In the genomic region with DNA sequence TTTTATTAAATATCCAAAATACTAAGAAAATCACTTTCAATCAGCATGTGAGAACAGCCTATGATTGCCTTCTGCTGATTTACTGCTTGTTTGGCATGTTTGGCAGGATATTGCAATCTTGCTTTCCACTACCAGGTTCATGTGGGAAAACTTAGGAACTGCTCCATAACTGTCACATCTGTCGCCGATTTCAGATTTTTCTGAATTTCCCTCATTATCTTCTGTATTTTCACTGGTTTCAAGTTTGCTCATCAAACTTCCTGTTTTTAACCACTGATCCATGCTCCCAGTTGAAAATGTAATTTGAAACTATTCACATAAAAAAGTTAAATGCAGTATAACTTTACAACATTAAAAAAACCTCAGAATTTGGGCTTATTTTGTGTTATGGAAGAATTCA, we compare ENCODE assay signal across 14 cellular contexts.
DNase-seq lines count a peak whose midpoint lies in the region; FAIRE-seq and TF ChIP-seq lines count a peak whose summit lies in the region.
"Had no signal": no experiment of that assay in that cellular context is flagged by ENCODE, and none has a peak within 500 bp of the region (broad histone marks: within the 10 kb centered on the region; RNA-seq: fewer than 3 reads in every experiment).

No MANE protein-coding gene starts in this region.

- peak overlapping the region; percentile 72 for H2AFZ ChIP-seq in keratinocyte (ENCODE audit: control insufficient read depth, low read length)
- H2AFZ ChIP-seq: parathyroid adenoma had no signal

- H4K20me1 ChIP-seq in keratinocyte (ENCODE audit: control insufficient read depth, extremely low read depth, insufficient read depth, low read length) = no peaks in the 10 kb centered on the region

- H3K79me2 ChIP-seq in keratinocyte (ENCODE audit: control insufficient read depth, insufficient read depth, low read length) = no peaks in the 10 kb centered on the region
- H3K79me2 ChIP-seq: parathyroid adenoma had no signal

- H3K4me3 ChIP-seq in SK-N-MC = peak overlapping the region; percentile 63
- no peak overlapping the region for H3K4me3 ChIP-seq in keratinocyte (ENCODE audit: control insufficient read depth in 2 of 3, extremely low read depth in 1 of 3, insufficient read depth in 2 of 3, low read depth in 1 of 3, low read length in 3 of 3)
- H3K4me3 ChIP-seq: transverse colon had no signal

- DNase-seq in AML-193 (lab: John Stamatoyannopoulos, UW) = peak; percentile 31 to 38
- no peak for DNase-seq in GM19239 (ENCODE audit: insufficient read length, low spot score)
- peak; percentile 53 for DNase-seq in SK-N-MC (ENCODE audit: low read depth, low spot score)
- no peak for DNase-seq in keratinocyte (ENCODE audit: low read depth, low spot score)
- DNase-seq in NCI-H1930 (lab: John Stamatoyannopoulos, UW) = no peak
- no peak for DNase-seq in DMS153 (lab: John Stamatoyannopoulos, UW)
- no peak for DNase-seq in NCI-H1436 (lab: John Stamatoyannopoulos, UW)
- DNase-seq in stimulated activated CD4-positive, alpha-beta T cell treated with anti-CD3 and anti-CD28 coated beads, Interleukin-2, amount 100 ng/mL, for 24 hours = no peak
- DNase-seq: activated CD4-positive, alpha-beta T cell treated with anti-CD3 and anti-CD28 coated beads, Interleukin-2, amount 50 U/mL, for 1 hour; transverse colon had no signal

- dilution Hi-C loops in keratinocyte (cut with MboI; ENCODE audit: extremely low pct_ligation_motif_present, low sequenced_read_pairs) = no loop called here

- H3K36me3 ChIP-seq in SK-N-MC (ENCODE audit: insufficient read depth, low read length) = no peaks in the 10 kb centered on the region
- H3K36me3 ChIP-seq in keratinocyte (ENCODE audit: control insufficient read depth in 2 of 2, extremely low read depth in 1 of 2, insufficient read depth in 2 of 2, low read length in 2 of 2) = no peaks in the 10 kb centered on the region
- H3K36me3 ChIP-seq: transverse colon had no signal

- no peak for TF ChIP-seq CTCF in keratinocyte (optimal IDR thresholded peaks at IDR 0.05 in 1 of 3, IDR thresholded peaks at IDR 0.05 in 1 of 3, conservative IDR thresholded peaks at IDR 0.05 in 1 of 3; ENCODE audit: extremely low read depth in 1 of 3, insufficient read depth in 2 of 3, low read length in 3 of 3)

- H3K27me3 ChIP-seq in keratinocyte (ENCODE audit: control insufficient read depth, extremely low read depth, insufficient read depth, low read length) = no peaks in the 10 kb centered on the region
- H3K27me3 ChIP-seq: transverse colon had no signal

- H3K9ac ChIP-seq in SK-N-MC (ENCODE audit: insufficient read length) = peak overlapping the region; percentile 41
- H3K9ac ChIP-seq in keratinocyte (ENCODE audit: control insufficient read depth, extremely low read depth, insufficient read depth, low read length) = no peak overlapping the region
- H3K9ac ChIP-seq: parathyroid adenoma had no signal

- H3K9me1 ChIP-seq in keratinocyte (ENCODE audit: control insufficient read depth, extremely low read depth, insufficient read depth, low read length) = no peaks in the 10 kb centered on the region

- H3K9me3 ChIP-seq in SK-N-MC (ENCODE audit: low read depth, low read length) (no peaks in the 10 kb centered on the region), keratinocyte (ENCODE audit: control insufficient read depth, low read depth, low read length) (no peaks in the 10 kb centered on the region)
- H3K9me3 ChIP-seq: transverse colon had no signal

- H3K27ac ChIP-seq in SK-N-MC (peak overlapping the region; percentile 93), keratinocyte (ENCODE audit: control insufficient read depth, insufficient read depth, low read length) (no peak overlapping the region)
- H3K27ac ChIP-seq: parathyroid adenoma, transverse colon had no signal

- peaks cover 18% of the 10 kb centered on the region for H3K4me1 ChIP-seq in keratinocyte (ENCODE audit: control insufficient read depth, extremely low read depth, insufficient read depth, low read length)
- H3K4me1 ChIP-seq: parathyroid adenoma had no signal

- FAIRE-seq in GM19239 (lab: Jason Lieb, UNC) = peak; percentile 80
- FAIRE-seq in keratinocyte (lab: Jason Lieb, UNC) = peak; percentile 69
- FAIRE-seq: endothelial cell of umbilical vein, H1, islet of Langerhans had no signal

- no peak overlapping the region for H3K4me2 ChIP-seq in keratinocyte (ENCODE audit: control insufficient read depth, extremely low read depth, insufficient read depth, low read depth, low read length)

Comparison
In these comparisons a context has a peak if more than half of its experiments do, and no peak if none do; other contexts are left out.
1. DNase-seq: peak in AML-193 (2 of 2) and SK-N-MC (single experiment); none in GM19239 (single experiment), keratinocyte (single experiment), NCI-H1930 (0 of 2), DMS153 (single experiment), NCI-H1436 (single experiment) and stimulated activated CD4-positive, alpha-beta T cell treated with anti-CD3 and anti-CD28 coated beads, Interleukin-2, amount 100 ng/mL, for 24 hours (0 of 2).